ENCODE assay signal across 1 cellular context in genomic region chr1:89671775-89672488, GRCh38.
TF ChIP-seq lines count a peak whose summit lies in the region.

No MANE protein-coding gene starts in this region.

TF ChIP-seq in GM12878, 131 proteins besides CTCF, POLR2A, EP300 and RAD21 (continued from another document):
- TF ChIP-seq E2F4 (IDR thresholded peaks at IDR 0.05; ENCODE audit: low read depth, low read length) (no peak), CEBPB (IDR thresholded peaks at IDR 0.05; ENCODE audit: borderline replicate concordance in 1 of 2, low read depth in 2 of 2, low read length in 2 of 2) (no peak), GABPA (IDR thresholded peaks at IDR 0.05; ENCODE audit: low read depth) (no peak), BHLHE40 (IDR thresholded peaks at IDR 0.05; ENCODE audit: borderline replicate concordance in 1 of 2, low read depth in 2 of 2, low read length in 1 of 2) (no peak), REST (IDR thresholded peaks at IDR 0.05; ENCODE audit: low read depth, low read length) (no peak), ZBTB40 (IDR thresholded peaks at IDR 0.05; ENCODE audit: borderline replicate concordance) (no peak), EZH2 (IDR thresholded peaks at IDR 0.05; ENCODE audit: borderline replicate concordance, control insufficient read depth, low read depth, low read length) (no peak), FOXM1 (IDR thresholded peaks at IDR 0.05; ENCODE audit: low read depth, low read length) (no peak), CBFB (IDR thresholded peaks at IDR 0.05; ENCODE audit: low read depth) (no peak)
TF ChIP-seq in GM12878: peak in this region for 0.
